Comparison of ENCODE assay signal across 18 cellular contexts in genomic region chr3:73563896-73564582, GRCh38.
DNase-seq lines count a peak whose midpoint lies in the region; ATAC-seq and TF ChIP-seq lines count a peak whose summit lies in the region.
"Had no signal": no experiment of that assay in that cellular context is flagged by ENCODE, and none has a peak within 500 bp of the region (broad histone marks: within the 10 kb centered on the region; RNA-seq: fewer than 3 reads in every experiment).

No MANE protein-coding gene starts in this region.

- no peak overlapping the region for H3K4me3 Mint-ChIP-seq in nephron
- no peak overlapping the region for H3K4me3 Mint-ChIP-seq in naive thymus-derived CD8-positive, alpha-beta T cell
- no peak overlapping the region for H3K4me3 Mint-ChIP-seq in activated naive CD4-positive, alpha-beta T cell treated with anti-CD3 and anti-CD28 coated beads, Interleukin-2, amount 10 ng/mL, durations not matched to agents 7 days and 5 days
- H3K4me3 Mint-ChIP-seq: H9, nephron progenitor cell had no signal

- peak; percentile 11 for DNase-seq in Daoy (ENCODE audit: low read depth)
- peak; percentile 17 for DNase-seq in RPMI7951 (ENCODE audit: low read depth)
- DNase-seq in naive thymus-derived CD8-positive, alpha-beta T cell, result no peak
- DNase-seq in T-helper 9 cell, result no peak
- DNase-seq in vagina (ENCODE audit: extremely low spot score in 2 of 2), result no peak
- no peak for DNase-seq in activated naive CD4-positive, alpha-beta T cell treated with anti-CD3 and anti-CD28 coated beads, Interleukin-2, amount 10 ng/mL, durations not matched to agents 7 days and 5 days
- DNase-seq: activated CD8-positive, alpha-beta memory T cell treated with anti-CD3 and anti-CD28 coated beads, Interleukin-2, amount 50 U/mL, for 4 hours; activated naive CD4-positive, alpha-beta T cell; COR-L47; H9; NCI-H1930; NCI-H524; nephron progenitor cell; SHP77 treated with DMSO at 0.1 percent for 48 hours; stimulated activated naive CD8-positive, alpha-beta T cell treated with anti-CD3 and anti-CD28 coated beads, Interleukin-15, Interleukin-2, amounts not matched to agents 100 U/mL and 50 U/mL, for 24 hours; T1000 had no signal

- TF ChIP-seq CTCF in nephron (IDR thresholded peaks at IDR 0.05; ENCODE audit: unreplicated experiment in 3 of 3), result no peak
- TF ChIP-seq CTCF in vagina (IDR thresholded peaks at IDR 0.05), result no peak

- H3K36me3 ChIP-seq in vagina, result no peaks in the 10 kb centered on the region

- H3K36me3 Mint-ChIP-seq in nephron (ENCODE audit: low read depth), result peaks cover 8% of the 10 kb centered on the region
- H3K36me3 Mint-ChIP-seq in naive thymus-derived CD8-positive, alpha-beta T cell, result no peaks in the 10 kb centered on the region
- no peaks in the 10 kb centered on the region for H3K36me3 Mint-ChIP-seq in activated naive CD4-positive, alpha-beta T cell treated with anti-CD3 and anti-CD28 coated beads, Interleukin-2, amount 10 ng/mL, durations not matched to agents 7 days and 5 days

- no peaks in the 10 kb centered on the region for H3K27me3 Mint-ChIP-seq in nephron (ENCODE audit: low read depth)
- H3K27me3 Mint-ChIP-seq in naive thymus-derived CD8-positive, alpha-beta T cell, result peaks cover 0 to 14% (median 4%) of the 10 kb centered on the region in 5 donors
- H3K27me3 Mint-ChIP-seq in activated naive CD4-positive, alpha-beta T cell treated with anti-CD3 and anti-CD28 coated beads, Interleukin-2, amount 10 ng/mL, durations not matched to agents 7 days and 5 days, result no peaks in the 10 kb centered on the region

- no peak overlapping the region for H3K27ac ChIP-seq in vagina

- CTCF ChIA-PET in activated naive CD4-positive, alpha-beta T cell treated with anti-CD3 and anti-CD28 coated beads, Interleukin-2, amount 10 ng/mL, durations not matched to agents 7 days and 5 days (lab: Charles Lee), result no interaction called here

- no peak for TF ChIP-seq POLR2A in vagina (IDR thresholded peaks at IDR 0.05)

- POLR2A ChIA-PET in naive thymus-derived CD8-positive, alpha-beta T cell (lab: Charles Lee), result no interaction called here

- no peak overlapping the region for H3K4me3 ChIP-seq in vagina

- peak; percentile 94 for ATAC-seq in esophagus mucosa
- no peak for ATAC-seq in naive thymus-derived CD8-positive, alpha-beta T cell
- ATAC-seq: stimulated activated naive CD8-positive, alpha-beta T cell treated with anti-CD3 and anti-CD28 coated beads, Interleukin-15, Interleukin-2, amounts not matched to agents 100 U/mL and 50 U/mL, for 24 hours had no signal

- no peaks in the 10 kb centered on the region for H3K27me3 ChIP-seq in vagina

- H3K27ac Mint-ChIP-seq in nephron, result peak overlapping the region; percentile 37 to 48 (median 41)
- no peak overlapping the region for H3K27ac Mint-ChIP-seq in naive thymus-derived CD8-positive, alpha-beta T cell
- no peak overlapping the region for H3K27ac Mint-ChIP-seq in activated naive CD4-positive, alpha-beta T cell treated with anti-CD3 and anti-CD28 coated beads, Interleukin-2, amount 10 ng/mL, durations not matched to agents 7 days and 5 days
- H3K27ac Mint-ChIP-seq: H9, nephron progenitor cell had no signal

- no peaks in the 10 kb centered on the region for H3K9me3 ChIP-seq in vagina

- peaks cover 67% of the 10 kb centered on the region for H3K4me1 Mint-ChIP-seq in nephron
- no peaks in the 10 kb centered on the region for H3K4me1 Mint-ChIP-seq in naive thymus-derived CD8-positive, alpha-beta T cell
- H3K4me1 Mint-ChIP-seq in activated naive CD4-positive, alpha-beta T cell treated with anti-CD3 and anti-CD28 coated beads, Interleukin-2, amount 10 ng/mL, durations not matched to agents 7 days and 5 days, result no peaks in the 10 kb centered on the region

- no peaks in the 10 kb centered on the region for H3K9me3 Mint-ChIP-seq in nephron
- peaks cover 0 to 3% (median 0%) of the 10 kb centered on the region in 9 donors for H3K9me3 Mint-ChIP-seq in naive thymus-derived CD8-positive, alpha-beta T cell
- H3K9me3 Mint-ChIP-seq in activated naive CD4-positive, alpha-beta T cell treated with anti-CD3 and anti-CD28 coated beads, Interleukin-2, amount 10 ng/mL, durations not matched to agents 7 days and 5 days, result no peaks in the 10 kb centered on the region
- H3K9me3 Mint-ChIP-seq: H9, nephron progenitor cell had no signal

- intact Hi-C loops in vagina (cut with DNase I), result no loop called here

- peaks cover 28% of the 10 kb centered on the region for H3K4me1 ChIP-seq in vagina

Comparison
In these comparisons a context has a peak if more than half of its experiments do, and no peak if none do; other contexts are left out.
1. DNase-seq: peak in Daoy (single experiment) and RPMI7951 (single experiment); none in naive thymus-derived CD8-positive, alpha-beta T cell (0 of 10), T-helper 9 cell (single experiment), vagina (0 of 2) and activated naive CD4-positive, alpha-beta T cell treated with anti-CD3 and anti-CD28 coated beads, Interleukin-2, amount 10 ng/mL, durations not matched to agents 7 days and 5 days (single experiment).
2. H3K27ac Mint-ChIP-seq: peak in nephron (3 of 3); none in naive thymus-derived CD8-positive, alpha-beta T cell (0 of 10) and activated naive CD4-positive, alpha-beta T cell treated with anti-CD3 and anti-CD28 coated beads, Interleukin-2, amount 10 ng/mL, durations not matched to agents 7 days and 5 days (single experiment).